Comparison of ENCODE assay signal across 26 cellular contexts in the genomic region with DNA sequence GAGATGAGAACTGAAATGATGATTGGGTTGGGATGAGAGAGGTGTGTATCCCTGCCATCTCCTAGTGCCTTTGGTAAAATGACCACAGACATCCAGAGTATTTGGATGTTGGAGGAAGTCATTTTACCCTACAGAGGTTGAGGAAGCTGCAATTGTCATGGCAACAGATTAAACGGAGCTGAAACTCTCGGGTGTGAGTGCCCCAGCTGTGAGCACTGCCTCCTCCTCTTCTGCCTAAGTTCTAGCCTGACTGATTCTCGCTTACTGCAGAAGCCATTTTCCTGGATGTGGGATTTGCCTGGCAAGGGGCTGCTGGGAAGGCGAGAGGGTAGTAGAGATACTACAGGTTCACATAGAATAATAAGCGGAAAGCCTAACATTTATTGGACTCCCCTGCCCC. TPM values are rescaled to one million over a fixed set of nuclear protein-coding genes. Genes with fewer than 3 reads are reported as not detected.
DNase-seq lines count a peak whose midpoint lies in the region; ATAC-seq and TF ChIP-seq lines count a peak whose summit lies in the region.
"Had no signal": no experiment of that assay in that cellular context is flagged by ENCODE, and none has a peak within 500 bp of the region (broad histone marks: within the 10 kb centered on the region; RNA-seq: fewer than 3 reads in every experiment).

No MANE protein-coding gene starts in this region.

- no peak overlapping the region for H3K27ac ChIP-seq in IMR-90 (ENCODE audit: insufficient read depth, low read length)
- H3K27ac ChIP-seq: hepatocyte, left ventricle myocardium inferior, skin epidermis had no signal

- H3K9me1 ChIP-seq in IMR-90 (ENCODE audit: insufficient read depth, low read length), result no peaks in the 10 kb centered on the region; the same call in 1 of the 2 replicates

- POLR2A ChIA-PET in IMR-90 (lab: Charles Lee; ENCODE audit: unreplicated experiment) (no interaction called here), WTC11 (lab: Charles Lee) (no interaction called here)

- peaks cover 35% of the 10 kb centered on the region for H3K27me3 ChIP-seq in IMR-90 (ENCODE audit: control insufficient read depth, insufficient read depth, low read length)

- H3K4ac ChIP-seq in IMR-90 (ENCODE audit: low read depth, low read length), result no peak overlapping the region

- no peaks in the 10 kb centered on the region for H3K79me1 ChIP-seq in IMR-90 (ENCODE audit: low read depth in 1 of 2, low read length in 2 of 2)

- H2AK5ac ChIP-seq in IMR-90 (ENCODE audit: low read depth, low read length), result no peak overlapping the region

- peak overlapping the region; percentile 7 for H3K27ac Mint-ChIP-seq in activated T-cell treated with anti-CD3 and anti-CD28 coated beads, Interleukin-2, amount 50 U/mL, for 72 hours
- H3K27ac Mint-ChIP-seq in WTC11, result no peak overlapping the region
- H3K27ac Mint-ChIP-seq: activated naive CD4-positive, alpha-beta T cell treated with anti-CD3 and anti-CD28 coated beads, Interleukin-2, amount 10 ng/mL, durations not matched to agents 7 days and 5 days; CD8-positive, alpha-beta T cell; effector memory CD8-positive, alpha-beta T cell had no signal

- H3K36me3 ChIP-seq in IMR-90 (ENCODE audit: control insufficient read depth, insufficient read depth, low read length), result no peaks in the 10 kb centered on the region
- H3K36me3 ChIP-seq in mucosa of descending colon (ENCODE audit: low read depth), result no peaks in the 10 kb centered on the region
- H3K36me3 ChIP-seq: HAP-1, left ventricle myocardium inferior had no signal

- TF ChIP-seq CTCF in IMR-90 (conservative IDR thresholded peaks at IDR 0.05; ENCODE audit: low read depth, low read length), result no peak
- TF ChIP-seq CTCF in WTC11 (IDR thresholded peaks at IDR 0.05), result no peak
- no peak for TF ChIP-seq CTCF in mucosa of descending colon (IDR thresholded peaks at IDR 0.05)

- CTCF ChIA-PET in IMR-90 (lab: Yijun Ruan, JAX), result interaction anchor here (1.9 kb wide), 1 partner anchor 27 kb away, joined by 6 read pairs; no protein-coding TSS in a partner anchor
- CTCF ChIA-PET in WTC11 (lab: Charles Lee), result interaction anchor here (1.2 to 3.5 kb wide), 4 partner anchors 12 to 127 kb away, joined by 3 to 28 read pairs (median 6); no protein-coding TSS in a partner anchor

- no peaks in the 10 kb centered on the region for H4K20me1 ChIP-seq in IMR-90 (ENCODE audit: insufficient read depth, low read length)

- no peak overlapping the region for H2BK20ac ChIP-seq in IMR-90 (ENCODE audit: low read depth, low read length)

- H3K27me3 Mint-ChIP-seq in activated T-cell treated with anti-CD3 and anti-CD28 coated beads, Interleukin-2, amount 50 U/mL, for 72 hours (ENCODE audit: low read depth), result no peaks in the 10 kb centered on the region
- peaks cover 4% of the 10 kb centered on the region for H3K27me3 Mint-ChIP-seq in WTC11 (ENCODE audit: low read depth)
- H3K27me3 Mint-ChIP-seq: activated naive CD4-positive, alpha-beta T cell treated with anti-CD3 and anti-CD28 coated beads, Interleukin-2, amount 10 ng/mL, durations not matched to agents 7 days and 5 days had no signal

- no peak overlapping the region for H4K8ac ChIP-seq in IMR-90 (ENCODE audit: low read depth in 2 of 2, low read length in 2 of 2)

- peak in 1 of 2 donors; percentile 45 for ATAC-seq in activated T-cell treated with anti-CD3 and anti-CD28 coated beads, Interleukin-2, amount 50 U/mL, for 72 hours (replicated peaks in 1 of 2)
- ATAC-seq in IMR-90 (ENCODE audit: low read depth) (no peak), WTC11 (0 out of 2 replicates have a peak, but pooled peaks have one; percentile 28), GM18907 (IDR thresholded peaks at IDR 0.05; ENCODE audit: unreplicated experiment) (no peak), mucosa of descending colon (no peak)
- ATAC-seq: CD8-positive, alpha-beta T cell; effector memory CD8-positive, alpha-beta T cell; esophagus mucosa; HepG2; naive thymus-derived CD8-positive, alpha-beta T cell; Right ventricle myocardium inferior had no signal

- no peak for TF ChIP-seq POLR2A in IMR-90 (IDR thresholded peaks at IDR 0.05; ENCODE audit: low read depth, low read length)

- DNase-seq in activated T-cell treated with anti-CD3 and anti-CD28 coated beads, Interleukin-2, amount 50 U/mL, for 72 hours, result no peak
- no peak for DNase-seq in activated T-cell treated with anti-CD3 and anti-CD28 coated beads for 4 hours
- no peak for DNase-seq in IMR-90
- no peak for DNase-seq in WTC11 (ENCODE audit: low spot score)
- peak; percentile 17 for DNase-seq in superior temporal gyrus (ENCODE audit: extremely low spot score)
- DNase-seq in mucosa of descending colon, result no peak
- DNase-seq: activated CD4-positive, CD25-positive, alpha-beta regulatory T cell treated with anti-CD3 and anti-CD28 coated beads, Interleukin-2, amount 50 U/mL, for 72 hours; activated CD8-positive, alpha-beta memory T cell treated with anti-CD3 and anti-CD28 coated beads for 24 hours; activated naive CD4-positive, alpha-beta T cell treated with anti-CD3 and anti-CD28 coated beads, Interleukin-2, amount 10 ng/mL, durations not matched to agents 7 days and 5 days; activated T-cell treated with anti-CD3 and anti-CD28 coated beads, Interleukin-2, amount 50 U/mL, for 4 hours; amniotic stem cell; CD8-positive, alpha-beta T cell; effector memory CD8-positive, alpha-beta T cell; foreskin melanocyte; GF-D8; left ventricle myocardium inferior; naive thymus-derived CD8-positive, alpha-beta T cell; NCI-H2107; trophoblast cell had no signal

- no peaks in the 10 kb centered on the region for H3K36me3 Mint-ChIP-seq in activated T-cell treated with anti-CD3 and anti-CD28 coated beads, Interleukin-2, amount 50 U/mL, for 72 hours (ENCODE audit: insufficient read depth in 2 of 2)
- H3K36me3 Mint-ChIP-seq in WTC11, result no peaks in the 10 kb centered on the region
- H3K36me3 Mint-ChIP-seq: CD8-positive, alpha-beta T cell; naive thymus-derived CD8-positive, alpha-beta T cell had no signal

- no peak overlapping the region for H2BK5ac ChIP-seq in IMR-90 (ENCODE audit: low read depth, low read length, poor library complexity, severe bottlenecking)

- no peak overlapping the region for H3K9ac ChIP-seq in IMR-90 (ENCODE audit: low read depth, low read length)

- H3K4me1 Mint-ChIP-seq in activated T-cell treated with anti-CD3 and anti-CD28 coated beads, Interleukin-2, amount 50 U/mL, for 72 hours (ENCODE audit: low read depth), result peaks cover 51% of the 10 kb centered on the region
- peaks cover 20% of the 10 kb centered on the region for H3K4me1 Mint-ChIP-seq in WTC11

- no peak overlapping the region for H2BK120ac ChIP-seq in IMR-90 (ENCODE audit: low read depth, low read length)

- H3K4me3 Mint-ChIP-seq in activated T-cell treated with anti-CD3 and anti-CD28 coated beads, Interleukin-2, amount 50 U/mL, for 72 hours, result no peak overlapping the region
- no peak overlapping the region for H3K4me3 Mint-ChIP-seq in WTC11
- H3K4me3 Mint-ChIP-seq: activated naive CD4-positive, alpha-beta T cell treated with anti-CD3 and anti-CD28 coated beads, Interleukin-2, amount 10 ng/mL, durations not matched to agents 7 days and 5 days; activated T-cell treated with anti-CD3 and anti-CD28 coated beads, Interleukin-2, amount 50 U/mL, for 4 hours; CD8-positive, alpha-beta T cell; effector memory CD8-positive, alpha-beta T cell; naive thymus-derived CD8-positive, alpha-beta T cell had no signal

- no TSS peak for BruUV-seq in IMR-90 (replicated peaks; lab: Mats Ljungman, UMichigan)

- H2AFZ ChIP-seq in IMR-90 (replicated peaks; ENCODE audit: low read length, poor library complexity), result no peak overlapping the region
- H2AFZ ChIP-seq: hepatocyte had no signal

- peaks cover 3% of the 10 kb centered on the region; the same call in 1 of the 2 replicates for H3K4me1 ChIP-seq in IMR-90 (ENCODE audit: control insufficient read depth, insufficient read depth, low read length)
- no peaks in the 10 kb centered on the region for H3K4me1 ChIP-seq in mucosa of descending colon (ENCODE audit: low read depth)
- H3K4me1 ChIP-seq: HAP-1 had no signal

- no peak overlapping the region for H3K23ac ChIP-seq in IMR-90 (ENCODE audit: low read depth, low read length)

- dilution Hi-C loops in IMR-90 (cut with HindIII; ENCODE audit: low sequenced_read_pairs, unreplicated experiment), result no loop called here

- no peaks in the 10 kb centered on the region for H3K9me3 ChIP-seq in IMR-90 (ENCODE audit: control insufficient read depth, insufficient read depth, low read length)
- H3K9me3 ChIP-seq in mucosa of descending colon, result no peaks in the 10 kb centered on the region
- H3K9me3 ChIP-seq: HAP-1, left ventricle myocardium inferior had no signal

- no peak overlapping the region for H3K18ac ChIP-seq in IMR-90 (ENCODE audit: low read depth, low read length)

- H2BK15ac ChIP-seq in IMR-90 (ENCODE audit: low read depth, low read length), result no peak overlapping the region

- no peaks in the 10 kb centered on the region for H3K9me3 Mint-ChIP-seq in activated T-cell treated with anti-CD3 and anti-CD28 coated beads, Interleukin-2, amount 50 U/mL, for 72 hours
- no peaks in the 10 kb centered on the region for H3K9me3 Mint-ChIP-seq in WTC11
- H3K9me3 Mint-ChIP-seq: activated T-cell treated with anti-CD3 and anti-CD28 coated beads, Interleukin-2, amount 50 U/mL, for 4 hours; CD8-positive, alpha-beta T cell; effector memory CD8-positive, alpha-beta T cell; naive thymus-derived CD8-positive, alpha-beta T cell had no signal

- H3K4me3 ChIP-seq in IMR-90 (ENCODE audit: insufficient read depth, low read depth, low read length), result no peak overlapping the region
- H3K4me3 ChIP-seq in mucosa of descending colon, result no peak overlapping the region
- H3K4me3 ChIP-seq: HAP-1, hepatocyte, left ventricle myocardium inferior, skin epidermis had no signal

- no peak overlapping the region for H3K14ac ChIP-seq in IMR-90 (replicated peaks; ENCODE audit: low read depth, low read length)

- WGBS in IMR-90 (ENCODE audit: extremely low coverage in 2 of 2, insufficient read length in 1 of 2), 2 experiments, result no CpG with 5 or more reads among the region's 5 CpGs

- no peak overlapping the region for H4K5ac ChIP-seq in IMR-90 (ENCODE audit: low read depth, low read length)

- H3K4me2 ChIP-seq in IMR-90 (ENCODE audit: low read depth, low read length), result no peak overlapping the region
- H3K4me2 ChIP-seq: hepatocyte had no signal

- H2AK9ac ChIP-seq in IMR-90 (replicated peaks; ENCODE audit: low read depth, low read length, poor library complexity), result peak overlapping the region; percentile 32

- no peak overlapping the region for H4K91ac ChIP-seq in IMR-90 (ENCODE audit: insufficient read depth, low read depth, low read length)

- TF ChIP-seq RAD21 in IMR-90 (IDR thresholded peaks at IDR 0.05; ENCODE audit: low read length), result no peak

- intact Hi-C loops in IMR-90 (cut with micrococcal nuclease), result no loop called here
- intact Hi-C loops in mucosa of descending colon (cut with DNase I, micrococcal nuclease), result no loop called here

- H3K56ac ChIP-seq in IMR-90 (ENCODE audit: extremely low read depth, insufficient read depth, low read length), result no peak overlapping the region

- in situ Hi-C loops in IMR-90 (cut with MboI; ENCODE audit: low sequenced_read_pairs), result no loop called here

RNA-seq across cellular contexts. Expression of a gene that starts 10.3 kb away (rescaled TPM):
- 1 to 10 TPM; 6.2 to 9.5 TPM for total RNA-seq in activated T-cell treated with anti-CD3 and anti-CD28 coated beads, Interleukin-2, amount 50 U/mL, for 72 hours
- total RNA-seq in IMR-90 (2012; rRNA removed), result 0.36 and 0.56 TPM in 2 replicates
- polyA plus RNA-seq in IMR-90 (2012; rRNA removed), result 0.13 and 0.17 TPM in 2 replicates
- polyA plus RNA-seq in IMR-90 (2012; cell fraction: cytosol; rRNA removed), result 0.01 and 0.12 TPM in 2 replicates
- polyA plus RNA-seq in IMR-90 (2012; cell fraction: nucleus; rRNA removed; ENCODE audit: low replicate concordance), result 0.33 TPM in 1 of 2 replicates, not detected in the other
- 8.1 to 9.6 TPM (median 8.2 TPM) in 3 replicates for total RNA-seq in WTC11 (2021)
- total RNA-seq in mucosa of descending colon, result under 1 TPM in 1 of 3 donors, not detected in 2; 0.13 TPM
- total RNA-seq: CD8-positive, alpha-beta T cell; left ventricle myocardium inferior had no signal

RNA-seq across cellular contexts. Expression of a gene that starts 34.4 kb away (rescaled TPM):
- 10 to 100 TPM; 52.0 to 66.0 TPM for total RNA-seq in activated T-cell treated with anti-CD3 and anti-CD28 coated beads, Interleukin-2, amount 50 U/mL, for 72 hours
- total RNA-seq in IMR-90 (2012; rRNA removed), result 43.0 and 111 TPM in 2 replicates
- 187 and 261 TPM in 2 replicates for polyA plus RNA-seq in IMR-90 (2012; rRNA removed)
- polyA plus RNA-seq in IMR-90 (2012; cell fraction: cytosol; rRNA removed), result 441 and 716 TPM in 2 replicates
- polyA plus RNA-seq in IMR-90 (2012; cell fraction: nucleus; rRNA removed; ENCODE audit: low replicate concordance), result 72.6 and 129 TPM in 2 replicates
- 22.1 to 37.2 TPM (median 35.5 TPM) in 3 replicates for total RNA-seq in WTC11 (2021)
- 10 to 100 TPM; 22.4 to 25.5 (median 24.3) TPM for total RNA-seq in mucosa of descending colon

RNA-seq across cellular contexts. Expression of a gene that starts 53.3 kb away (rescaled TPM):
- 1 to 10 TPM; 5.1 to 7.7 TPM for total RNA-seq in activated T-cell treated with anti-CD3 and anti-CD28 coated beads, Interleukin-2, amount 50 U/mL, for 72 hours
- total RNA-seq in IMR-90 (2012; rRNA removed) (under 0.01 TPM in 1 of 2 replicates, not detected in the other), WTC11 (2021) (1.8 to 3.2 TPM (median 2.4 TPM) in 3 replicates), mucosa of descending colon (1,000 to 10,000 TPM in 1 of 3 donors, 100 to 1,000 TPM in 2; 427 to 1,655 (median 710) TPM)
- polyA plus RNA-seq in IMR-90 (2012; rRNA removed), result 0.60 and 1.2 TPM in 2 replicates
- 2.8 TPM in 1 of 2 replicates, not detected in the other for polyA plus RNA-seq in IMR-90 (2012; cell fraction: cytosol; rRNA removed)
- 4.2 and 8.7 TPM in 2 replicates for polyA plus RNA-seq in IMR-90 (2012; cell fraction: nucleus; rRNA removed; ENCODE audit: low replicate concordance)
- polyA plus RNA-seq: naive thymus-derived CD8-positive, alpha-beta T cell had no signal

Comparison
In these comparisons a context has a peak if more than half of its experiments do, and no peak if none do; other contexts are left out.
1. RNA of a gene that starts 53.3 kb away (total RNA-seq): 427 to 1,655 TPM in mucosa of descending colon; 5.1 to 7.7 TPM in activated T-cell treated with anti-CD3 and anti-CD28 coated beads, Interleukin-2, amount 50 U/mL, for 72 hours, 1.8 to 3.2 TPM in WTC11 and under 0.01 TPM in IMR-90; every median in the first group is over 10 times any median in the second.